ENCODE assay signal across 1 cellular context in genomic region chr19:823565-824121, GRCh38.
TF ChIP-seq lines count a peak whose summit lies in the region.

No MANE protein-coding gene starts in this region.

TF ChIP-seq in K562, 482 proteins besides CTCF, POLR2A, EP300 and RAD21 (continued from another document and continues in another):
- TF ChIP-seq CREB1 (IDR thresholded peaks at IDR 0.05): no peak
- TF ChIP-seq CREB1 (CRISPR knock-in tag; IDR thresholded peaks at IDR 0.05): no peak
- TF ChIP-seq U2AF1 (optimal IDR thresholded peaks at IDR 0.05; ENCODE audit: low read depth, low read length): no peak
- no peak for TF ChIP-seq BDP1 (IDR thresholded peaks at IDR 0.05; ENCODE audit: insufficient read depth, insufficient read length)
- TF ChIP-seq ZNF644 (tag; IDR thresholded peaks at IDR 0.05; ENCODE audit: low read depth): peak; percentile 72; the same call in 1 of the 2 replicates
- no peak for TF ChIP-seq ZNF561 (CRISPR knock-in tag; conservative IDR thresholded peaks at IDR 0.05)
- TF ChIP-seq POLR3G (IDR thresholded peaks at IDR 0.05; ENCODE audit: extremely low read depth, insufficient read length, insufficient replicate concordance): no peak
- TF ChIP-seq CBFA2T2 (conservative IDR thresholded peaks at IDR 0.05): no peak
- TF ChIP-seq ETS1 (conservative IDR thresholded peaks at IDR 0.05; ENCODE audit: control insufficient read depth, low read depth, low read length): no peak; the same call in 1 of the 2 replicates
- TF ChIP-seq KAT8 (IDR thresholded peaks at IDR 0.05; ENCODE audit: low read depth): no peak
- no peak for TF ChIP-seq CBX2 (IDR thresholded peaks at IDR 0.05; ENCODE audit: insufficient read depth, low read length, poor library complexity, severe bottlenecking)
- TF ChIP-seq STAT6 (CRISPR knock-in tag; IDR thresholded peaks at IDR 0.05): no peak
- TF ChIP-seq SMC3 (conservative IDR thresholded peaks at IDR 0.05; ENCODE audit: insufficient read depth, low read depth, low read length): no peak
- peak; percentile 66; the same call in 1 of the 2 replicates for TF ChIP-seq NBN (IDR thresholded peaks at IDR 0.05; ENCODE audit: low read depth)
- no peak for TF ChIP-seq ZNF655 (CRISPR knock-in tag; IDR thresholded peaks at IDR 0.05)
- no peak for TF ChIP-seq MTA2 (IDR thresholded peaks at IDR 0.05; ENCODE audit: low read depth)
- 0 out of 2 replicates have a peak, but pooled peaks have one; percentile 6 for TF ChIP-seq RREB1 (CRISPR knock-in tag; IDR thresholded peaks at IDR 0.05)
- TF ChIP-seq CEBPZ (IDR thresholded peaks at IDR 0.05; ENCODE audit: borderline replicate concordance, low read depth, low read length): no peak
- no peak for TF ChIP-seq NR1H2 (CRISPR knock-in tag; IDR thresholded peaks at IDR 0.05)
- TF ChIP-seq ZNF175 (CRISPR knock-in tag; IDR thresholded peaks at IDR 0.05; ENCODE audit: low read depth): 0 out of 2 replicates have a peak, but pooled peaks have one; percentile 29
- TF ChIP-seq CCNT2 (IDR thresholded peaks at IDR 0.05; ENCODE audit: borderline replicate concordance, extremely low read depth, insufficient read length, low read depth, low read length): no peak
- peak; percentile 59 to 62; a peak in 2 of 4 replicates for TF ChIP-seq TEAD1 (CRISPR knock-in tag; IDR thresholded peaks at IDR 0.05)
- no peak for TF ChIP-seq NCOA2 (IDR thresholded peaks at IDR 0.05; ENCODE audit: partially characterized antibody in 2 of 2)
- peak; percentile 70; the same call in 1 of the 2 replicates for TF ChIP-seq PML (IDR thresholded peaks at IDR 0.05; ENCODE audit: low read length)
- TF ChIP-seq SMAD3 (CRISPR knock-in tag; conservative IDR thresholded peaks at IDR 0.05): 0 out of 2 replicates have a peak, but pooled peaks have one; percentile 2
- no peak for TF ChIP-seq ZNF76 (CRISPR knock-in tag; IDR thresholded peaks at IDR 0.05; ENCODE audit: borderline replicate concordance)
- 0 out of 2 replicates have a peak, but pooled peaks have one; percentile 7 for TF ChIP-seq BCL6 (CRISPR knock-in tag; IDR thresholded peaks at IDR 0.05)
- no peak for TF ChIP-seq TOE1 (IDR thresholded peaks at IDR 0.05; ENCODE audit: borderline replicate concordance)
- no peak for TF ChIP-seq TOE1 (CRISPR knock-in tag; IDR thresholded peaks at IDR 0.05; ENCODE audit: borderline replicate concordance, low read depth)
- TF ChIP-seq NRF1 (conservative IDR thresholded peaks at IDR 0.05 in 1 of 2, IDR thresholded peaks at IDR 0.05 in 1 of 2): peak in 1 of 2 experiments; percentile 28; a peak in 1 of 4 replicates
- TF ChIP-seq SMARCB1 (IDR thresholded peaks at IDR 0.05; ENCODE audit: insufficient read length, low read depth): no peak
- no peak for TF ChIP-seq PRDM10 (IDR thresholded peaks at IDR 0.05; ENCODE audit: partially characterized antibody)
- no peak for TF ChIP-seq MCM3 (IDR thresholded peaks at IDR 0.05)
- no peak for TF ChIP-seq XRCC3 (IDR thresholded peaks at IDR 0.05)
- TF ChIP-seq POLR2B (IDR thresholded peaks at IDR 0.05; ENCODE audit: low read depth, partially characterized antibody): peak; percentile 67
- no peak for TF ChIP-seq HOXB6 (CRISPR knock-in tag; IDR thresholded peaks at IDR 0.05; ENCODE audit: borderline replicate concordance)
- 0 out of 2 replicates have a peak, but pooled peaks have one; percentile 26 for TF ChIP-seq ZNF311 (CRISPR knock-in tag; IDR thresholded peaks at IDR 0.05)
- TF ChIP-seq TAF7 (tag; IDR thresholded peaks at IDR 0.05): no peak
- no peak for TF ChIP-seq WHSC1 (IDR thresholded peaks at IDR 0.05; ENCODE audit: low read length)
- TF ChIP-seq TBL1XR1 (IDR thresholded peaks at IDR 0.05; ENCODE audit: low read length in 2 of 2): 0 out of 4 replicates have a peak, but pooled peaks of 1 of the 2 experiments have one; percentile 17
- no peak for TF ChIP-seq NELFE (IDR thresholded peaks at IDR 0.05; ENCODE audit: insufficient read depth, insufficient read length)
- TF ChIP-seq ZNF143 (CRISPR knock-in tag; IDR thresholded peaks at IDR 0.05): 0 out of 2 replicates have a peak, but pooled peaks have one; percentile 16
- no peak for TF ChIP-seq POLR2AphosphoS5 (IDR thresholded peaks at IDR 0.05; ENCODE audit: control insufficient read depth, insufficient read depth, low read depth, low read length)
- TF ChIP-seq ZNF696 (CRISPR knock-in tag; conservative IDR thresholded peaks at IDR 0.05): no peak
- no peak for TF ChIP-seq MAFK (IDR thresholded peaks at IDR 0.05; ENCODE audit: low read length)
- no peak for TF ChIP-seq ZNF512 (tag; IDR thresholded peaks at IDR 0.05)
